In the genomic region with DNA sequence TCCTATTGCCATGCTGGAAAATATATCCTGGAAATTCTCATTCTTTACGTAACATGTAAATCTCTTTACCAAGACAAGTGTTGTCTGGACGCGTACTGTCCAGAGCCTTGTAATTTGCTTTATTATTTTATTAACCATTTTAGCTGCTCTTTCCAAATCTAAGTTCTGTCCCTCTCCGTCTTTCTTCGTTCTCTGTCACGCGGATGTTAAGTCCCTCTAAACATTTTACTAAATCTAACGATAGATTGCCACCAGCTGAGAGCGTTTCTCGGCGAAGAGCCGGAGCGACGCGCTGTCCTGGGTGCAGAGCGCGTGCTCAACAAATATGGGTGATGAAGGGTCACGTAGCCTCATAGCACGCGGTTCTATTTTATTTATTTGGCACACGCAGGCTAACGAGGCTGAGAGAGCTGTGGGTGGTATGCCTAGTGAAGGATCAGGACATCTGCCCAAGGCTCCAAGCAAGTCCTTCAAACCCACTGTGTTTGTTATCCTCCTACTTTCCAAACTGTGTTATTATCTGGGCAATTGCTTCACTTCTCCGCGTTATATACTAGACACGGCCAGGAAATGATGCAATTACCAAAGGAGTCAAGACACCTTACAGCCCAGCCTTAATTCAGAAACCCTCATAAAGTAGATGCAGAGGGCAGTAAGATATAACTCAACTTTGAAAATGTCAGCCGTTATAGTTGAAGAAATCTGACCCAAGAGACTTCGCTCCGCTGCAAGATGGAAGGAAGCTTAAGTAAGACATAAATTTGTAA, we compare ENCODE assay signal across 9 cellular contexts. TPM values are rescaled to one million over a fixed set of nuclear protein-coding genes. Genes with fewer than 3 reads are reported as not detected.
DNase-seq lines count a peak whose midpoint lies in the region; ATAC-seq and TF ChIP-seq lines count a peak whose summit lies in the region.
"Had no signal": no experiment of that assay in that cellular context is flagged by ENCODE, and none has a peak within 500 bp of the region (broad histone marks: within the 10 kb centered on the region; RNA-seq: fewer than 3 reads in every experiment).

No MANE protein-coding gene starts in this region.

- H3K4me3 ChIP-seq in epithelial cell of esophagus (ENCODE audit: low read length) (peak overlapping the region; percentile 62), mucosa of rectum (ENCODE audit: low read length in 2 of 2) (peak overlapping the region; percentile 87 to 95)

- H3K27me3 ChIP-seq in mucosa of rectum (ENCODE audit: control insufficient read depth in 2 of 2, insufficient read depth in 2 of 2, low read length in 2 of 2): no peaks in the 10 kb centered on the region

- POLR2A ChIA-PET in activated CD8-positive, alpha-beta T cell treated with anti-CD3 and anti-CD28 coated beads for 36 hours (lab: Charles Lee): interaction anchor here (0.6 to 3.2 kb wide), 24 partner anchors 11 to 479 kb away, joined by 3 to 124 read pairs (median 4); a partner anchor contains a TSS

- H3K9ac ChIP-seq in mucosa of rectum (ENCODE audit: low read depth in 1 of 2, low read length in 2 of 2): peak overlapping the region; percentile 79 to 83

- peaks cover 0 to 3% of the 10 kb centered on the region in 2 donors for H3K4me1 ChIP-seq in mucosa of rectum (ENCODE audit: control insufficient read depth in 2 of 2, insufficient read depth in 2 of 2, low read length in 2 of 2)

- H3K27ac Mint-ChIP-seq in activated CD8-positive, alpha-beta T cell treated with anti-CD3 and anti-CD28 coated beads for 36 hours: no peak overlapping the region
- no peak overlapping the region for H3K27ac Mint-ChIP-seq in stimulated activated naive CD8-positive, alpha-beta T cell treated with anti-CD3 and anti-CD28 coated beads, Interleukin-15, amount 100 ng/mL, for 72 hours
- H3K27ac Mint-ChIP-seq: dendritic cell treated with granulocyte-macrophage colony-stimulating factor and Interleukin-4, amounts not matched to agents 40 ng/mL and 50 ng/mL, for 4 days had no signal

- intact Hi-C loops in activated CD8-positive, alpha-beta T cell treated with anti-CD3 and anti-CD28 coated beads for 36 hours (cut with micrococcal nuclease): loop anchor here (2.0 to 5.0 kb wide), 2 partner anchors 176 to 192 kb away; a partner anchor contains a TSS

- H3K4me3 Mint-ChIP-seq in activated CD8-positive, alpha-beta T cell treated with anti-CD3 and anti-CD28 coated beads for 36 hours: no peak overlapping the region
- H3K4me3 Mint-ChIP-seq in stimulated activated naive CD8-positive, alpha-beta T cell treated with anti-CD3 and anti-CD28 coated beads, Interleukin-15, amount 100 ng/mL, for 72 hours: no peak overlapping the region
- H3K4me3 Mint-ChIP-seq: dendritic cell treated with granulocyte-macrophage colony-stimulating factor and Interleukin-4, amounts not matched to agents 40 ng/mL and 50 ng/mL, for 4 days had no signal

- H3K4me1 Mint-ChIP-seq in activated CD8-positive, alpha-beta T cell treated with anti-CD3 and anti-CD28 coated beads for 36 hours (ENCODE audit: low read depth): peaks cover 16% of the 10 kb centered on the region
- peaks cover 19% of the 10 kb centered on the region for H3K4me1 Mint-ChIP-seq in stimulated activated naive CD8-positive, alpha-beta T cell treated with anti-CD3 and anti-CD28 coated beads, Interleukin-15, amount 100 ng/mL, for 72 hours

- peak; percentile 74 for ATAC-seq in GM19438 (IDR thresholded peaks at IDR 0.05; ENCODE audit: low read depth, unreplicated experiment)
- peak; percentile 52 for ATAC-seq in HG03469 (IDR thresholded peaks at IDR 0.05; ENCODE audit: unreplicated experiment)
- ATAC-seq in activated CD8-positive, alpha-beta T cell treated with anti-CD3 and anti-CD28 coated beads for 36 hours: peak; percentile 81
- peak; percentile 86 for ATAC-seq in stimulated activated naive CD8-positive, alpha-beta T cell treated with anti-CD3 and anti-CD28 coated beads, Interleukin-15, amount 100 ng/mL, for 72 hours

- H3K27ac ChIP-seq in mucosa of rectum (ENCODE audit: low read depth in 2 of 2, low read length in 2 of 2): peak overlapping the region; percentile 93 to 94

- peak; percentile 46 for DNase-seq in CMK (ENCODE audit: low read depth)
- DNase-seq in NCI-H82 (lab: John Stamatoyannopoulos, UW): peak; percentile 85
- peak; percentile 68 for DNase-seq in activated CD8-positive, alpha-beta T cell treated with anti-CD3 and anti-CD28 coated beads for 36 hours
- DNase-seq in epithelial cell of esophagus (ENCODE audit: low read depth): peak; percentile 81
- peak; percentile 72 to 75 for DNase-seq in stimulated activated naive CD8-positive, alpha-beta T cell treated with anti-CD3 and anti-CD28 coated beads, Interleukin-15, amount 100 ng/mL, for 72 hours

- no peaks in the 10 kb centered on the region for H3K27me3 Mint-ChIP-seq in activated CD8-positive, alpha-beta T cell treated with anti-CD3 and anti-CD28 coated beads for 36 hours
- H3K27me3 Mint-ChIP-seq in stimulated activated naive CD8-positive, alpha-beta T cell treated with anti-CD3 and anti-CD28 coated beads, Interleukin-15, amount 100 ng/mL, for 72 hours: no peaks in the 10 kb centered on the region

- no peaks in the 10 kb centered on the region for H3K36me3 ChIP-seq in mucosa of rectum (ENCODE audit: control insufficient read depth in 2 of 2, insufficient read depth in 2 of 2, low read length in 2 of 2)

- H3K9me3 ChIP-seq in mucosa of rectum (ENCODE audit: control insufficient read depth in 2 of 2, low read length in 2 of 2): no peaks in the 10 kb centered on the region

- TF ChIP-seq CTCF in activated CD8-positive, alpha-beta T cell treated with anti-CD3 and anti-CD28 coated beads for 36 hours (IDR thresholded peaks at IDR 0.05): no peak
- no peak for TF ChIP-seq CTCF in epithelial cell of esophagus (IDR thresholded peaks at IDR 0.05; ENCODE audit: insufficient read depth, low read depth, low read length, missing control alignments)

- peaks cover 12% of the 10 kb centered on the region for H3K36me3 Mint-ChIP-seq in activated CD8-positive, alpha-beta T cell treated with anti-CD3 and anti-CD28 coated beads for 36 hours (ENCODE audit: low read depth)

- H3K9me3 Mint-ChIP-seq in activated CD8-positive, alpha-beta T cell treated with anti-CD3 and anti-CD28 coated beads for 36 hours: no peaks in the 10 kb centered on the region
- H3K9me3 Mint-ChIP-seq in stimulated activated naive CD8-positive, alpha-beta T cell treated with anti-CD3 and anti-CD28 coated beads, Interleukin-15, amount 100 ng/mL, for 72 hours: no peaks in the 10 kb centered on the region
- H3K9me3 Mint-ChIP-seq: dendritic cell treated with granulocyte-macrophage colony-stimulating factor and Interleukin-4, amounts not matched to agents 40 ng/mL and 50 ng/mL, for 4 days had no signal

- CTCF ChIA-PET in activated CD8-positive, alpha-beta T cell treated with anti-CD3 and anti-CD28 coated beads for 36 hours (lab: Charles Lee): interaction anchor here (0.7 to 8.2 kb wide), 21 partner anchors 10 to 208 kb away, joined by 3 to 75 read pairs (median 4); a partner anchor contains a TSS

RNA-seq across cellular contexts. Expression of a gene that starts 10.0 kb away (rescaled TPM):
- 10 to 100 TPM; 43.4 to 44.9 TPM for total RNA-seq in activated CD8-positive, alpha-beta T cell treated with anti-CD3 and anti-CD28 coated beads for 36 hours

RNA-seq across cellular contexts. Expression of a gene that starts 31.3 kb away (rescaled TPM):
- total RNA-seq in activated CD8-positive, alpha-beta T cell treated with anti-CD3 and anti-CD28 coated beads for 36 hours: not detected

Comparison
In these comparisons a context has a peak if more than half of its experiments do, and no peak if none do; other contexts are left out.
1. Peak in every context shown above with its lines: DNase-seq, ATAC-seq, H3K4me3 ChIP-seq and H3K27ac ChIP-seq.